Comparison of ENCODE assay signal across 1 cellular context in genomic region chr16:3065069-3065741, GRCh38.
TF ChIP-seq lines count a peak whose summit lies in the region.

Gene IL32, plus strand, starts transcription at chr16:3065640. Its CDS starts 172 bp downstream, at chr16:3065812.

TF ChIP-seq in HepG2, 621 proteins besides CTCF, POLR2A, EP300 and RAD21 (continued from another document and continues in another):
- TF ChIP-seq SOX5 (CRISPR knock-in tag; IDR thresholded peaks at IDR 0.05; ENCODE audit: borderline replicate concordance) (peak; percentile 53), JUN (CRISPR knock-in tag; IDR thresholded peaks at IDR 0.05) (peak; percentile 98), MATR3 (CRISPR knock-in tag; IDR thresholded peaks at IDR 0.05) (no peak), ZNF382 (CRISPR knock-in tag; IDR thresholded peaks at IDR 0.05; ENCODE audit: borderline replicate concordance) (no peak), PHF21A (CRISPR knock-in tag; IDR thresholded peaks at IDR 0.05) (peak; percentile 84), CCAR2 (optimal IDR thresholded peaks at IDR 0.05; ENCODE audit: low read depth, low read length) (no peak), TBX2 (CRISPR knock-in tag; IDR thresholded peaks at IDR 0.05; ENCODE audit: borderline replicate concordance) (peak; percentile 50), GATAD1 (CRISPR knock-in tag; IDR thresholded peaks at IDR 0.05) (peak; percentile 73), ZNF891 (CRISPR knock-in tag; IDR thresholded peaks at IDR 0.05) (no peak), PRDM4 (CRISPR knock-in tag; IDR thresholded peaks at IDR 0.05; ENCODE audit: borderline replicate concordance) (no peak), SP2 (CRISPR knock-in tag; IDR thresholded peaks at IDR 0.05) (no peak), BCL6 (CRISPR knock-in tag; IDR thresholded peaks at IDR 0.05) (peak; percentile 54; the same call in 1 of the 2 replicates), MIER2 (CRISPR knock-in tag; IDR thresholded peaks at IDR 0.05) (no peak), PHF20 (CRISPR knock-in tag; IDR thresholded peaks at IDR 0.05) (no peak; the same call in 1 of the 2 replicates), NFKBIZ (CRISPR knock-in tag; IDR thresholded peaks at IDR 0.05) (peak; percentile 76; the same call in 1 of the 2 replicates), FOXP1 (IDR thresholded peaks at IDR 0.05) (no peak), FOXP1 (CRISPR knock-in tag; IDR thresholded peaks at IDR 0.05) (no peak), ZNF33B (CRISPR knock-in tag; IDR thresholded peaks at IDR 0.05) (peak; percentile 24; the same call in 1 of the 2 replicates), HNF1A (IDR thresholded peaks at IDR 0.05; ENCODE audit: low read depth) (no peak), HNF1A (CRISPR knock-in tag; IDR thresholded peaks at IDR 0.05; ENCODE audit: borderline replicate concordance) (no peak), YEATS2 (CRISPR knock-in tag; IDR thresholded peaks at IDR 0.05; ENCODE audit: borderline replicate concordance) (peak; percentile 77; the same call in 1 of the 2 replicates), NFIB (CRISPR knock-in tag; IDR thresholded peaks at IDR 0.05; ENCODE audit: borderline replicate concordance) (no peak), ZBTB3 (CRISPR knock-in tag; IDR thresholded peaks at IDR 0.05; ENCODE audit: borderline replicate concordance, low read depth) (no peak), SPEN (CRISPR knock-in tag; IDR thresholded peaks at IDR 0.05; ENCODE audit: low read depth) (peak; percentile 87), DR1 (CRISPR knock-in tag; IDR thresholded peaks at IDR 0.05) (no peak), TFDP2 (CRISPR knock-in tag; IDR thresholded peaks at IDR 0.05) (0 out of 2 replicates have a peak, but pooled peaks have one; percentile 55), ERF (CRISPR knock-in tag; IDR thresholded peaks at IDR 0.05) (peak; percentile 83), ZNF670 (CRISPR knock-in tag; IDR thresholded peaks at IDR 0.05; ENCODE audit: borderline replicate concordance) (0 out of 2 replicates have a peak, but pooled peaks have one; percentile 28), MEIS2 (CRISPR knock-in tag; IDR thresholded peaks at IDR 0.05) (0 out of 2 replicates have a peak, but pooled peaks have one; percentile 33), AHR (CRISPR knock-in tag; IDR thresholded peaks at IDR 0.05) (no peak), MTA1 (CRISPR knock-in tag; IDR thresholded peaks at IDR 0.05; ENCODE audit: borderline replicate concordance) (peak; percentile 66), MTF2 (CRISPR knock-in tag; IDR thresholded peaks at IDR 0.05; ENCODE audit: borderline replicate concordance) (no peak), FOXA3 (CRISPR knock-in tag; IDR thresholded peaks at IDR 0.05) (peak; percentile 45), ZNF30 (CRISPR knock-in tag; IDR thresholded peaks at IDR 0.05) (no peak), RBM39 (IDR thresholded peaks at IDR 0.05; ENCODE audit: low read depth, low read length, poor library complexity, severe bottlenecking) (no peak), CHD2 (IDR thresholded peaks at IDR 0.05; ENCODE audit: low read depth, low read length) (no peak; the same call in 1 of the 2 replicates), HCFC1 (IDR thresholded peaks at IDR 0.05; ENCODE audit: low read depth, low read length) (no peak), ADNP (CRISPR knock-in tag; IDR thresholded peaks at IDR 0.05) (no peak), YEATS4 (CRISPR knock-in tag; IDR thresholded peaks at IDR 0.05; ENCODE audit: borderline replicate concordance) (peak; percentile 57), ZNF678 (CRISPR knock-in tag; IDR thresholded peaks at IDR 0.05) (no peak), IKZF4 (CRISPR knock-in tag; IDR thresholded peaks at IDR 0.05; ENCODE audit: borderline replicate concordance, low read depth, not compliant biosample characterization) (no peak), THYN1 (CRISPR knock-in tag; IDR thresholded peaks at IDR 0.05; ENCODE audit: borderline replicate concordance, low read depth) (no peak)
- TF ChIP-seq, protein P1, sequence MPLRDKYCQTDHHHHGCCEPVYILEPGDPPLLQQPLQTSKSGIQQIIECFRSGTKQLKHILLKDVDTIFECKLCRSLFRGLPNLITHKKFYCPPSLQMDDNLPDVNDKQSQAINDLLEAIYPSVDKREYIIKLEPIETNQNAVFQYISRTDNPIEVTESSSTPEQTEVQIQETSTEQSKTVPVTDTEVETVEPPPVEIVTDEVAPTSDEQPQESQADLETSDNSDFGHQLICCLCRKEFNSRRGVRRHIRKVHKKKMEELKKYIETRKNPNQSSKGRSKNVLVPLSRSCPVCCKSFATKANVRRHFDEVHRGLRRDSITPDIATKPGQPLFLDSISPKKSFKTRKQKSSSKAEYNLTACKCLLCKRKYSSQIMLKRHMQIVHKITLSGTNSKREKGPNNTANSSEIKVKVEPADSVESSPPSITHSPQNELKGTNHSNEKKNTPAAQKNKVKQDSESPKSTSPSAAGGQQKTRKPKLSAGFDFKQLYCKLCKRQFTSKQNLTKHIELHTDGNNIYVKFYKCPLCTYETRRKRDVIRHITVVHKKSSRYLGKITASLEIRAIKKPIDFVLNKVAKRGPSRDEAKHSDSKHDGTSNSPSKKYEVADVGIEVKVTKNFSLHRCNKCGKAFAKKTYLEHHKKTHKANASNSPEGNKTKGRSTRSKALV (CRISPR knock-in tag; IDR thresholded peaks at IDR 0.05), result 0 out of 2 replicates have a peak, but pooled peaks have one; percentile 37
- TF ChIP-seq, protein P2, sequence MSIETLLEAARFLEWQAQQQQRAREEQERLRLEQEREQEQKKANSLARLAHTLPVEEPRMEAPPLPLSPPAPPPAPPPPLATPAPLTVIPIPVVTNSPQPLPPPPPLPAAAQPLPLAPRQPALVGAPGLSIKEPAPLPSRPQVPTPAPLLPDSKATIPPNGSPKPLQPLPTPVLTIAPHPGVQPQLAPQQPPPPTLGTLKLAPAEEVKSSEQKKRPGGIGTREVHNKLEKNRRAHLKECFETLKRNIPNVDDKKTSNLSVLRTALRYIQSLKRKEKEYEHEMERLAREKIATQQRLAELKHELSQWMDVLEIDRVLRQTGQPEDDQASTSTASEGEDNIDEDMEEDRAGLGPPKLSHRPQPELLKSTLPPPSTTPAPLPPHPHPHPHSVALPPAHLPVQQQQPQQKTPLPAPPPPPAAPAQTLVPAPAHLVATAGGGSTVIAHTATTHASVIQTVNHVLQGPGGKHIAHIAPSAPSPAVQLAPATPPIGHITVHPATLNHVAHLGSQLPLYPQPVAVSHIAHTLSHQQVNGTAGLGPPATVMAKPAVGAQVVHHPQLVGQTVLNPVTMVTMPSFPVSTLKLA (IDR thresholded peaks at IDR 0.05), result no peak
- TF ChIP-seq, protein P3, sequence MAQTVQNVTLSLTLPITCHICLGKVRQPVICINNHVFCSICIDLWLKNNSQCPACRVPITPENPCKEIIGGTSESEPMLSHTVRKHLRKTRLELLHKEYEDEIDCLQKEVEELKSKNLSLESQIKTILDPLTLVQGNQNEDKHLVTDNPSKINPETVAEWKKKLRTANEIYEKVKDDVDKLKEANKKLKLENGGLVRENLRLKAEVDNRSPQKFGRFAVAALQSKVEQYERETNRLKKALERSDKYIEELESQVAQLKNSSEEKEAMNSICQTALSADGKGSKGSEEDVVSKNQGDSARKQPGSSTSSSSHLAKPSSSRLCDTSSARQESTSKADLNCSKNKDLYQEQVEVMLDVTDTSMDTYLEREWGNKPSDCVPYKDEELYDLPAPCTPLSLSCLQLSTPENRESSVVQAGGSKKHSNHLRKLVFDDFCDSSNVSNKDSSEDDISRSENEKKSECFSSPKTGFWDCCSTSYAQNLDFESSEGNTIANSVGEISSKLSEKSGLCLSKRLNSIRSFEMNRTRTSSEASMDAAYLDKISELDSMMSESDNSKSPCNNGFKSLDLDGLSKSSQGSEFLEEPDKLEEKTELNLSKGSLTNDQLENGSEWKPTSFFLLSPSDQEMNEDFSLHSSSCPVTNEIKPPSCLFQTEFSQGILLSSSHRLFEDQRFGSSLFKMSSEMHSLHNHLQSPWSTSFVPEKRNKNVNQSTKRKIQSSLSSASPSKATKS (CRISPR knock-in tag; IDR thresholded peaks at IDR 0.05), result no peak; the same call in 1 of the 2 replicates
- TF ChIP-seq, protein P4, sequence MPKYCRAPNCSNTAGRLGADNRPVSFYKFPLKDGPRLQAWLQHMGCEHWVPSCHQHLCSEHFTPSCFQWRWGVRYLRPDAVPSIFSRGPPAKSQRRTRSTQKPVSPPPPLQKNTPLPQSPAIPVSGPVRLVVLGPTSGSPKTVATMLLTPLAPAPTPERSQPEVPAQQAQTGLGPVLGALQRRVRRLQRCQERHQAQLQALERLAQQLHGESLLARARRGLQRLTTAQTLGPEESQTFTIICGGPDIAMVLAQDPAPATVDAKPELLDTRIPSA (CRISPR knock-in tag; IDR thresholded peaks at IDR 0.05; ENCODE audit: borderline replicate concordance), result no peak
- TF ChIP-seq, protein P5, sequence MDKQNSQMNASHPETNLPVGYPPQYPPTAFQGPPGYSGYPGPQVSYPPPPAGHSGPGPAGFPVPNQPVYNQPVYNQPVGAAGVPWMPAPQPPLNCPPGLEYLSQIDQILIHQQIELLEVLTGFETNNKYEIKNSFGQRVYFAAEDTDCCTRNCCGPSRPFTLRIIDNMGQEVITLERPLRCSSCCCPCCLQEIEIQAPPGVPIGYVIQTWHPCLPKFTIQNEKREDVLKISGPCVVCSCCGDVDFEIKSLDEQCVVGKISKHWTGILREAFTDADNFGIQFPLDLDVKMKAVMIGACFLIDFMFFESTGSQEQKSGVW (CRISPR knock-in tag; IDR thresholded peaks at IDR 0.05; ENCODE audit: borderline replicate concordance), result no peak
- TF ChIP-seq, protein P6, sequence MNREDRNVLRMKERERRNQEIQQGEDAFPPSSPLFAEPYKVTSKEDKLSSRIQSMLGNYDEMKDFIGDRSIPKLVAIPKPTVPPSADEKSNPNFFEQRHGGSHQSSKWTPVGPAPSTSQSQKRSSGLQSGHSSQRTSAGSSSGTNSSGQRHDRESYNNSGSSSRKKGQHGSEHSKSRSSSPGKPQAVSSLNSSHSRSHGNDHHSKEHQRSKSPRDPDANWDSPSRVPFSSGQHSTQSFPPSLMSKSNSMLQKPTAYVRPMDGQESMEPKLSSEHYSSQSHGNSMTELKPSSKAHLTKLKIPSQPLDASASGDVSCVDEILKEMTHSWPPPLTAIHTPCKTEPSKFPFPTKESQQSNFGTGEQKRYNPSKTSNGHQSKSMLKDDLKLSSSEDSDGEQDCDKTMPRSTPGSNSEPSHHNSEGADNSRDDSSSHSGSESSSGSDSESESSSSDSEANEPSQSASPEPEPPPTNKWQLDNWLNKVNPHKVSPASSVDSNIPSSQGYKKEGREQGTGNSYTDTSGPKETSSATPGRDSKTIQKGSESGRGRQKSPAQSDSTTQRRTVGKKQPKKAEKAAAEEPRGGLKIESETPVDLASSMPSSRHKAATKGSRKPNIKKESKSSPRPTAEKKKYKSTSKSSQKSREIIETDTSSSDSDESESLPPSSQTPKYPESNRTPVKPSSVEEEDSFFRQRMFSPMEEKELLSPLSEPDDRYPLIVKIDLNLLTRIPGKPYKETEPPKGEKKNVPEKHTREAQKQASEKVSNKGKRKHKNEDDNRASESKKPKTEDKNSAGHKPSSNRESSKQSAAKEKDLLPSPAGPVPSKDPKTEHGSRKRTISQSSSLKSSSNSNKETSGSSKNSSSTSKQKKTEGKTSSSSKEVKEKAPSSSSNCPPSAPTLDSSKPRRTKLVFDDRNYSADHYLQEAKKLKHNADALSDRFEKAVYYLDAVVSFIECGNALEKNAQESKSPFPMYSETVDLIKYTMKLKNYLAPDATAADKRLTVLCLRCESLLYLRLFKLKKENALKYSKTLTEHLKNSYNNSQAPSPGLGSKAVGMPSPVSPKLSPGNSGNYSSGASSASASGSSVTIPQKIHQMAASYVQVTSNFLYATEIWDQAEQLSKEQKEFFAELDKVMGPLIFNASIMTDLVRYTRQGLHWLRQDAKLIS (CRISPR knock-in tag; IDR thresholded peaks at IDR 0.05), result no peak
